ENCODE assay signal across 21 cellular contexts in the genomic region with DNA sequence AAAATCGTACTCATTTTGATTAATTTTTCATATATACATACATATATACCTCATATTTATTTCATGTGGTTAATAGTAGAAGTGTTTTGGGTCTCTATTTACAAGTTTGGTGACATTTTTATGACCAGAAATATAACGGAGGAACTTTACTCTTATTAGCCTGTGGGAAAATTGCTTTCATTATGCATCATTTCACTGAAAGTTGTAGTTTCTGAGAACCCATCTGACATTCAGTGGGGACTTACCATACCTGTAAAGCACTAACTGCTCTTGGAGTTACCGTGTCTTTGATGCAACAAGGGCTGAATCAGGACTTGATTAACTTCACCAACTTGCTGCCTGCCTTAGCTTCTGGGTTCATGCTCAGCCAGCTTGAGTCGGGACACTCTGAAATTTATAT. TPM values are rescaled to one million over a fixed set of nuclear protein-coding genes. Genes with fewer than 3 reads are reported as not detected.
DNase-seq lines count a peak whose midpoint lies in the region; ATAC-seq, FAIRE-seq and TF ChIP-seq lines count a peak whose summit lies in the region.
"Had no signal": no experiment of that assay in that cellular context is flagged by ENCODE, and none has a peak within 500 bp of the region (broad histone marks: within the 10 kb centered on the region; RNA-seq: fewer than 3 reads in every experiment).

No MANE protein-coding gene starts in this region.

- no peak overlapping the region for H3K27ac ChIP-seq in trophoblast cell (ENCODE audit: low read depth, low read length)
- H3K27ac ChIP-seq: body of pancreas, SJSA1 had no signal

- H3K14ac ChIP-seq in trophoblast cell (ENCODE audit: low read length): no peak overlapping the region

- no peak overlapping the region for H3K4me3 Mint-ChIP-seq in stimulated activated naive B cell treated with anti-CD40 and anti-IgM and Interleukin-4, amounts not matched to agents 10 μg/mL and 1 μg/mL and 100 μg/mL, for 72 hours

- H2BK5ac ChIP-seq in trophoblast cell (ENCODE audit: low read depth, low read length, poor library complexity): no peak overlapping the region

- no peak overlapping the region for H3K9ac ChIP-seq in trophoblast cell (ENCODE audit: low read length)

- no peak overlapping the region for H3K18ac ChIP-seq in trophoblast cell (ENCODE audit: low read length)

- H3K27ac Mint-ChIP-seq in stimulated activated naive B cell treated with anti-CD40 and anti-IgM and Interleukin-4, amounts not matched to agents 10 μg/mL and 1 μg/mL and 100 μg/mL, for 72 hours: peak overlapping the region; percentile 14

- H3K4me3 ChIP-seq in trophoblast cell (ENCODE audit: low read depth, low read length): no peak overlapping the region
- H3K4me3 ChIP-seq: body of pancreas, sigmoid colon, SJSA1 had no signal

- no peak overlapping the region for H2BK12ac ChIP-seq in trophoblast cell (ENCODE audit: low read length)

- no peaks in the 10 kb centered on the region for H3K4me1 ChIP-seq in trophoblast cell (ENCODE audit: control insufficient read depth in 1 of 2, insufficient read depth in 2 of 2, low read length in 2 of 2)
- H3K4me1 ChIP-seq: body of pancreas had no signal

- no peak overlapping the region for H3K23ac ChIP-seq in trophoblast cell (ENCODE audit: low read length)

- H2AK5ac ChIP-seq in trophoblast cell (ENCODE audit: low read length): no peak overlapping the region

- no peaks in the 10 kb centered on the region for H3K9me3 Mint-ChIP-seq in stimulated activated naive B cell treated with anti-CD40 and anti-IgM and Interleukin-4, amounts not matched to agents 10 μg/mL and 1 μg/mL and 100 μg/mL, for 72 hours

- no CpG with 5 or more reads among the region's 4 CpGs for WGBS in trophoblast cell (ENCODE audit: extremely low coverage, insufficient coverage, insufficient read length)

- H2BK120ac ChIP-seq in trophoblast cell (ENCODE audit: insufficient read depth, low read length, poor library complexity): no peak overlapping the region

- no peak for TF ChIP-seq POLR2A in GM12891 (IDR thresholded peaks at IDR 0.05; ENCODE audit: low read depth, low read length)

- no peak overlapping the region for H4K91ac ChIP-seq in trophoblast cell (ENCODE audit: low read depth, low read length)

- DNase-seq in GM12891 (ENCODE audit: insufficient read length, low spot score) (no peak), trophoblast cell (no peak), NCI-H128 (lab: John Stamatoyannopoulos, UW; ENCODE audit: unreplicated experiment) (no peak), dermis blood vessel endothelial cell (no peak)
- no peak for DNase-seq in stimulated activated naive B cell treated with anti-CD40 and anti-IgM and Interleukin-4, amounts not matched to agents 10 μg/mL and 1 μg/mL and 100 μg/mL, for 72 hours
- DNase-seq: ACHN; activated CD4-positive, alpha-beta T cell treated with anti-CD3 and anti-CD28 coated beads for 1 hour; activated gamma-delta T cell; body of pancreas; COR-L47; GDM1; head of caudate nucleus; Karpas-422; kidney glomerular epithelial cell; MV-4-11; NCI-H526 treated with DMSO at 0.1 percent for 48 hours; sigmoid colon; stimulated activated CD4-positive, alpha-beta T cell treated with anti-CD3 and anti-CD28 coated beads, Interleukin-15, amount 100 ng/mL, for 24 hours had no signal

- H3K9me3 ChIP-seq in trophoblast cell (ENCODE audit: insufficient read depth, low read depth, low read length): no peaks in the 10 kb centered on the region
- H3K9me3 ChIP-seq: body of pancreas, sigmoid colon, SJSA1 had no signal

- H3K79me2 ChIP-seq in trophoblast cell (ENCODE audit: control insufficient read depth, insufficient read depth, low read length, poor library complexity): no peaks in the 10 kb centered on the region

- no peak overlapping the region for H3K4me2 ChIP-seq in trophoblast cell (ENCODE audit: low read length)

- FAIRE-seq in GM12891 (lab: Jason Lieb, UNC): peak; percentile 86

- no peaks in the 10 kb centered on the region for H3K36me3 ChIP-seq in trophoblast cell (ENCODE audit: control insufficient read depth in 1 of 2, insufficient read depth in 2 of 2, low read length in 2 of 2)
- H3K36me3 ChIP-seq: sigmoid colon, SJSA1 had no signal

- ATAC-seq in GM19043 (IDR thresholded peaks at IDR 0.05; ENCODE audit: low read depth, unreplicated experiment): peak; percentile 56
- peak; percentile 48 for ATAC-seq in HG03095 (IDR thresholded peaks at IDR 0.05; ENCODE audit: unreplicated experiment)
- ATAC-seq in stimulated activated naive B cell treated with anti-CD40 and anti-IgM and Interleukin-4, amounts not matched to agents 10 μg/mL and 1 μg/mL and 100 μg/mL, for 72 hours (replicated peaks): peak; percentile 82 to 88
- ATAC-seq: body of pancreas had no signal

- H4K12ac ChIP-seq in trophoblast cell (ENCODE audit: low read depth, low read length): no peak overlapping the region

- H4K8ac ChIP-seq in trophoblast cell (ENCODE audit: low read depth, low read length): no peak overlapping the region

- no peaks in the 10 kb centered on the region for H3K27me3 ChIP-seq in trophoblast cell (ENCODE audit: insufficient read depth, low read length)
- H3K27me3 ChIP-seq: body of pancreas, sigmoid colon, SJSA1 had no signal

- H3K4me1 Mint-ChIP-seq in stimulated activated naive B cell treated with anti-CD40 and anti-IgM and Interleukin-4, amounts not matched to agents 10 μg/mL and 1 μg/mL and 100 μg/mL, for 72 hours: peaks cover 12 to 22% of the 10 kb centered on the region in 2 donors

- no peaks in the 10 kb centered on the region for H3K79me1 ChIP-seq in trophoblast cell (ENCODE audit: low read length)

- no peak overlapping the region for H2AFZ ChIP-seq in trophoblast cell (ENCODE audit: insufficient read depth, low read length, poor library complexity)

- no peaks in the 10 kb centered on the region for H3K36me3 Mint-ChIP-seq in stimulated activated naive B cell treated with anti-CD40 and anti-IgM and Interleukin-4, amounts not matched to agents 10 μg/mL and 1 μg/mL and 100 μg/mL, for 72 hours

- H3K4ac ChIP-seq in trophoblast cell (ENCODE audit: low read depth, low read length): no peak overlapping the region

- no peaks in the 10 kb centered on the region for H3K27me3 Mint-ChIP-seq in stimulated activated naive B cell treated with anti-CD40 and anti-IgM and Interleukin-4, amounts not matched to agents 10 μg/mL and 1 μg/mL and 100 μg/mL, for 72 hours

TF ChIP-seq in GM12891, 5 proteins besides CTCF, POLR2A, EP300 and RAD21:
- TF ChIP-seq TAF1 (IDR thresholded peaks at IDR 0.05; ENCODE audit: low read depth, low read length) (no peak), PAX5 (IDR thresholded peaks at IDR 0.05; ENCODE audit: insufficient read depth, low read length, severe bottlenecking) (no peak), POU2F2 (IDR thresholded peaks at IDR 0.05; ENCODE audit: low read depth, low read length) (no peak), SPI1 (IDR thresholded peaks at IDR 0.05; ENCODE audit: low read depth, low read length) (no peak), POLR2AphosphoS5 (IDR thresholded peaks at IDR 0.05; ENCODE audit: low read depth, low read length) (no peak)
TF ChIP-seq in GM12891: peak in this region for 0.

RNA-seq across cellular contexts. Expression of gene ITPKB, which starts 49.9 kb away (rescaled TPM):
- 15.8 TPM for polyA plus RNA-seq in GM12891 (2012; ENCODE audit: low read depth, missing spikeins)
- polyA plus RNA-seq in trophoblast cell (2013): 5.0 and 5.7 TPM in 2 replicates
- 36.9 TPM in 2 replicates for total RNA-seq in dermis blood vessel endothelial cell
